In the genomic region with DNA sequence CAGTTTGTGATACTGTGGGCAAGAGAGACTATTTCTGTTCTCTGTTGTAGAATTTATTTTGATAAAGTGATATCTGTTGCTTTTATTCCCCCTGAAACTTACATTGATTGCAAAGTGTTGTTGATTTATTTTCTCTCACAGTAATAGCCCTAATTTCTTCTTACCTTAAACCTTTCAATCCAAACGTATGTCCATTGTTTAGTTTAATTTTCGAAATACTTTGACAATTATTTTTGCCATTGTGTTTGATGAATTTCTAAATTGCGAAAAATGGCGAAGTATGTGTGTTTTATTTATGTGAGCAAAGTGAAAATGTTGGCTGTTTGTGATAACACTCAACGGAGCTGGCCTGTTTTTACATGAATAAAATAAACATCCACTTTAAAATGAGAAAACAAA, we compare ENCODE assay signal across 7 cellular contexts. TPM values are rescaled to one million over a fixed set of nuclear protein-coding genes. Genes with fewer than 3 reads are reported as not detected.
DNase-seq lines count a peak whose midpoint lies in the region; ATAC-seq, FAIRE-seq and TF ChIP-seq lines count a peak whose summit lies in the region.
"Had no signal": no experiment of that assay in that cellular context is flagged by ENCODE, and none has a peak within 500 bp of the region (broad histone marks: within the 10 kb centered on the region; RNA-seq: fewer than 3 reads in every experiment).

No MANE protein-coding gene starts in this region.

- 0 out of 2 replicates have a peak, but pooled peaks cover 3% of the 10 kb centered on the region for H3K36me3 ChIP-seq in ACC112 (ENCODE audit: insufficient read depth, low read length)
- peaks cover 13% of the 10 kb centered on the region; the same call in 1 of the 2 replicates for H3K36me3 ChIP-seq in RWPE2 (ENCODE audit: low read depth)
- no peaks in the 10 kb centered on the region for H3K36me3 ChIP-seq in left lung

- H3K27ac ChIP-seq in ACC112 (ENCODE audit: low read depth, low read length) (peak overlapping the region; percentile 32), RWPE2 (ENCODE audit: poor library complexity, severe bottlenecking) (peak overlapping the region; percentile 58), left lung (peak overlapping the region; percentile 84 to 85)

- peaks cover 25% of the 10 kb centered on the region for H3K79me2 ChIP-seq in ACC112 (ENCODE audit: control insufficient read depth, insufficient read depth, low read length, unreplicated experiment)

- TF ChIP-seq CTCF in RWPE2 (IDR thresholded peaks at IDR 0.05; ENCODE audit: poor library complexity, severe bottlenecking) (no peak), left lung (IDR thresholded peaks at IDR 0.05) (no peak)

- no peak overlapping the region for H3K27ac Mint-ChIP-seq in activated T-cell treated with anti-CD3 and anti-CD28 coated beads, Interleukin-2, amount 50 U/mL, for 72 hours
- H3K27ac Mint-ChIP-seq: activated T-cell treated with anti-CD3 and anti-CD28 coated beads, Interleukin-2, amount 50 U/mL, for 24 hours had no signal

- ATAC-seq in RWPE2 (ENCODE audit: low read depth) (no peak), left lung (no peak)
- ATAC-seq in activated T-cell treated with anti-CD3 and anti-CD28 coated beads, Interleukin-2, amount 50 U/mL, for 72 hours (replicated peaks in 1 of 2), result no peak

- FAIRE-seq in HTR-8/SVneo (lab: Jason Lieb, UNC), result no peak

- peak overlapping the region; percentile 85 for H3K4me3 ChIP-seq in ACC112 (ENCODE audit: low read depth, low read length)
- H3K4me3 ChIP-seq in RWPE2 (ENCODE audit: severe bottlenecking), result peak overlapping the region; percentile 97
- peak overlapping the region; percentile 51 to 68 for H3K4me3 ChIP-seq in left lung

- no peaks in the 10 kb centered on the region for H3K9me3 ChIP-seq in RWPE2 (ENCODE audit: severe bottlenecking)
- H3K9me3 ChIP-seq in left lung, result no peaks in the 10 kb centered on the region

- H3K4me1 Mint-ChIP-seq in activated T-cell treated with anti-CD3 and anti-CD28 coated beads, Interleukin-2, amount 50 U/mL, for 72 hours (ENCODE audit: low read depth), result peaks cover 26% of the 10 kb centered on the region

- DNase-seq in RWPE2 (ENCODE audit: low spot score), result no peak
- no peak for DNase-seq in left lung
- DNase-seq in HTR-8/SVneo (ENCODE audit: insufficient read length, low spot score), result no peak
- no peak for DNase-seq in activated CD4-positive, CD25-positive, alpha-beta regulatory T cell treated with anti-CD3 and anti-CD28 coated beads, Interleukin-2, amount 50 U/mL, for 72 hours
- no peak for DNase-seq in activated T-cell treated with anti-CD3 and anti-CD28 coated beads, Interleukin-2, amount 50 U/mL, for 72 hours

- intact Hi-C loops in left lung (cut with DNase I), result no loop called here

- H3K4me1 ChIP-seq in ACC112 (ENCODE audit: control insufficient read depth, insufficient read depth, low read length, unreplicated experiment), result peaks cover 18% of the 10 kb centered on the region
- H3K4me1 ChIP-seq in RWPE2 (ENCODE audit: insufficient read depth, poor library complexity, severe bottlenecking), result peaks cover 23% of the 10 kb centered on the region
- H3K4me1 ChIP-seq in left lung, result peaks cover 0 to 29% of the 10 kb centered on the region in 2 donors

- H3K27me3 ChIP-seq in ACC112 (ENCODE audit: insufficient read depth, low read length) (no peaks in the 10 kb centered on the region), RWPE2 (ENCODE audit: insufficient read depth, poor library complexity, severe bottlenecking) (no peaks in the 10 kb centered on the region), left lung (peaks cover 0 to 5% of the 10 kb centered on the region in 2 donors)

- H2AFZ ChIP-seq in ACC112 (ENCODE audit: low read length, unreplicated experiment), result peak overlapping the region; percentile 86

- peaks cover 0 to 2% of the 10 kb centered on the region in 2 donors for H3K36me3 Mint-ChIP-seq in activated T-cell treated with anti-CD3 and anti-CD28 coated beads, Interleukin-2, amount 50 U/mL, for 72 hours (ENCODE audit: insufficient read depth in 2 of 2)

- no peaks in the 10 kb centered on the region for H3K9me3 Mint-ChIP-seq in activated T-cell treated with anti-CD3 and anti-CD28 coated beads, Interleukin-2, amount 50 U/mL, for 72 hours
- H3K9me3 Mint-ChIP-seq: activated T-cell treated with anti-CD3 and anti-CD28 coated beads, Interleukin-2, amount 50 U/mL, for 24 hours had no signal

- H3K27me3 Mint-ChIP-seq in activated T-cell treated with anti-CD3 and anti-CD28 coated beads, Interleukin-2, amount 50 U/mL, for 72 hours (ENCODE audit: low read depth), result no peaks in the 10 kb centered on the region
- H3K27me3 Mint-ChIP-seq: activated T-cell treated with anti-CD3 and anti-CD28 coated beads, Interleukin-2, amount 50 U/mL, for 24 hours had no signal

- no peak overlapping the region for H3K4me3 Mint-ChIP-seq in activated T-cell treated with anti-CD3 and anti-CD28 coated beads, Interleukin-2, amount 50 U/mL, for 72 hours
- H3K4me3 Mint-ChIP-seq: activated T-cell treated with anti-CD3 and anti-CD28 coated beads, Interleukin-2, amount 50 U/mL, for 24 hours had no signal

RNA-seq across cellular contexts. Expression of a gene that starts 0.4 kb away (rescaled TPM):
- 1 to 10 TPM; 9.6 to 9.9 TPM for total RNA-seq in left lung
- total RNA-seq in activated T-cell treated with anti-CD3 and anti-CD28 coated beads, Interleukin-2, amount 50 U/mL, for 72 hours, result 10 to 100 TPM; 10.1 to 10.7 TPM

RNA-seq across cellular contexts. Expression of a gene that starts 7.5 kb away (rescaled TPM):
- 1 to 10 TPM; 1.0 to 1.5 TPM for total RNA-seq in left lung
- total RNA-seq in activated T-cell treated with anti-CD3 and anti-CD28 coated beads, Interleukin-2, amount 50 U/mL, for 72 hours, result under 1 TPM in 1 of 2 donors, not detected in 1; 0.14 TPM

RNA-seq across cellular contexts. Expression of a gene that starts 14.5 kb away (rescaled TPM):
- 1 to 10 TPM; 4.9 to 5.4 TPM for total RNA-seq in left lung
- 1 to 10 TPM; 5.1 to 7.6 TPM for total RNA-seq in activated T-cell treated with anti-CD3 and anti-CD28 coated beads, Interleukin-2, amount 50 U/mL, for 72 hours

RNA-seq across cellular contexts. Expression of a gene that starts 14.8 kb away (rescaled TPM):
- total RNA-seq in left lung, result 1 to 10 TPM; 3.8 to 4.6 TPM
- 1 to 10 TPM; 4.7 to 5.9 TPM for total RNA-seq in activated T-cell treated with anti-CD3 and anti-CD28 coated beads, Interleukin-2, amount 50 U/mL, for 72 hours

RNA-seq across cellular contexts. Expression of a gene that starts 41.5 kb away (rescaled TPM):
- 10 to 100 TPM; 10.6 to 12.3 TPM for total RNA-seq in left lung
- 1 to 10 TPM; 7.5 to 9.2 TPM for total RNA-seq in activated T-cell treated with anti-CD3 and anti-CD28 coated beads, Interleukin-2, amount 50 U/mL, for 72 hours

Comparison
In these comparisons a context has a peak if more than half of its experiments do, and no peak if none do; other contexts are left out.
1. H3K27ac ChIP-seq: peak in every context shown above with its lines; median percentile 84 in left lung; 58 in RWPE2; 32 in ACC112.